ENCODE assay signal across 8 cellular contexts in genomic region chr19:1445932-1446712, GRCh38. TPM values are rescaled to one million over a fixed set of nuclear protein-coding genes. Genes with fewer than 3 reads are reported as not detected.
DNase-seq lines count a peak whose midpoint lies in the region; ATAC-seq and TF ChIP-seq lines count a peak whose summit lies in the region.

No MANE protein-coding gene starts in this region.

- peak; percentile 86 for DNase-seq in GM13977 (ENCODE audit: low spot score)
- peak; percentile 42 for DNase-seq in NCI-H774 (lab: John Stamatoyannopoulos, UW)
- no peak for DNase-seq in esophagus muscularis mucosa (ENCODE audit: extremely low spot score)
- no peak for DNase-seq in retinal pigment epithelial cell (ENCODE audit: low read depth)
- DNase-seq in GDM1 (lab: John Stamatoyannopoulos, UW), result no peak
- no peak for DNase-seq in activated naive CD4-positive, alpha-beta T cell treated with Interleukin-2 at 50 U/mL for 16 hours

- ATAC-seq in HG03095 (IDR thresholded peaks at IDR 0.05; ENCODE audit: unreplicated experiment) (no peak), GM18868 (IDR thresholded peaks at IDR 0.05; ENCODE audit: unreplicated experiment) (no peak)

- TF ChIP-seq EP300 in esophagus muscularis mucosa (IDR thresholded peaks at IDR 0.05), result no peak

- under 1% methylated on average over 17 of the region's 99 CpGs for WGBS in esophagus muscularis mucosa

- in situ Hi-C loops in GM13977 (cut with MboI; ENCODE audit: low pct_unique_long_range_greater_than_20kb, low sequenced_read_pairs, unreplicated experiment), result no loop called here

- intact Hi-C loops in esophagus muscularis mucosa (cut with DNase I), result loop anchor here (10.0 kb wide), 1 partner anchor 69 kb away; the partner anchor contains the start of gene ADAMTSL5

- peaks cover 11 to 19% (median 18%) of the 10 kb centered on the region in 4 donors for H3K36me3 ChIP-seq in esophagus muscularis mucosa

- peaks cover 13 to 60% (median 54%) of the 10 kb centered on the region in 4 donors for H3K27me3 ChIP-seq in esophagus muscularis mucosa

- TF ChIP-seq CTCF in GM13977 (IDR thresholded peaks at IDR 0.05; ENCODE audit: extremely low read depth, insufficient read depth, missing control alignments) (no peak), esophagus muscularis mucosa (IDR thresholded peaks at IDR 0.05) (no peak), retinal pigment epithelial cell (conservative IDR thresholded peaks at IDR 0.05; ENCODE audit: low read depth, low read length) (no peak)

- H3K9me3 ChIP-seq in esophagus muscularis mucosa, result no peaks in the 10 kb centered on the region

- H3K4me3 ChIP-seq in esophagus muscularis mucosa (peak overlapping the region; percentile 45 to 56 (median 48)), retinal pigment epithelial cell (ENCODE audit: low read length) (peak overlapping the region; percentile 24)

- no peak overlapping the region for H3K27ac ChIP-seq in esophagus muscularis mucosa (replicated peaks in 1 of 4)

- no peak for TF ChIP-seq POLR2A in esophagus muscularis mucosa (IDR thresholded peaks at IDR 0.05; ENCODE audit: low read depth)

- H3K4me1 ChIP-seq in esophagus muscularis mucosa, result peaks cover 25 to 38% (median 34%) of the 10 kb centered on the region in 4 donors

RNA-seq across cellular contexts. Expression of gene APC2, which starts 3.8 kb away (rescaled TPM):
- 1 to 10 TPM in 2 of 4 donors, under 1 TPM in 2; 0.42 to 1.8 (median 1.2) TPM for total RNA-seq in esophagus muscularis mucosa

RNA-seq across cellular contexts. Expression of gene RPS15, which starts 7.9 kb away (rescaled TPM):
- total RNA-seq in esophagus muscularis mucosa, result 1,000 to 10,000 TPM; 1,297 to 2,978 (median 2,171) TPM

RNA-seq across cellular contexts. Expression of gene C19orf25, which starts 32.9 kb away (rescaled TPM):
- 10 to 100 TPM; 21.6 to 43.6 (median 29.8) TPM for total RNA-seq in esophagus muscularis mucosa

RNA-seq across cellular contexts. Expression of gene DAZAP1, which starts 38.7 kb away (rescaled TPM):
- total RNA-seq in esophagus muscularis mucosa, result 10 to 100 TPM; 44.9 to 79.4 (median 52.9) TPM

RNA-seq across cellular contexts. Expression of gene PCSK4, which starts 44.0 kb away (rescaled TPM):
- 1 to 10 TPM; 1.9 to 5.4 (median 3.3) TPM for total RNA-seq in esophagus muscularis mucosa

Comparison
In these comparisons a context has a peak if more than half of its experiments do, and no peak if none do; other contexts are left out.
1. DNase-seq: peak in GM13977 (single experiment) and NCI-H774 (single experiment); none in esophagus muscularis mucosa (single experiment), retinal pigment epithelial cell (single experiment), GDM1 (single experiment) and activated naive CD4-positive, alpha-beta T cell treated with Interleukin-2 at 50 U/mL for 16 hours (single experiment).